18 cellular contexts compared by ENCODE assay signal in the genomic region with DNA sequence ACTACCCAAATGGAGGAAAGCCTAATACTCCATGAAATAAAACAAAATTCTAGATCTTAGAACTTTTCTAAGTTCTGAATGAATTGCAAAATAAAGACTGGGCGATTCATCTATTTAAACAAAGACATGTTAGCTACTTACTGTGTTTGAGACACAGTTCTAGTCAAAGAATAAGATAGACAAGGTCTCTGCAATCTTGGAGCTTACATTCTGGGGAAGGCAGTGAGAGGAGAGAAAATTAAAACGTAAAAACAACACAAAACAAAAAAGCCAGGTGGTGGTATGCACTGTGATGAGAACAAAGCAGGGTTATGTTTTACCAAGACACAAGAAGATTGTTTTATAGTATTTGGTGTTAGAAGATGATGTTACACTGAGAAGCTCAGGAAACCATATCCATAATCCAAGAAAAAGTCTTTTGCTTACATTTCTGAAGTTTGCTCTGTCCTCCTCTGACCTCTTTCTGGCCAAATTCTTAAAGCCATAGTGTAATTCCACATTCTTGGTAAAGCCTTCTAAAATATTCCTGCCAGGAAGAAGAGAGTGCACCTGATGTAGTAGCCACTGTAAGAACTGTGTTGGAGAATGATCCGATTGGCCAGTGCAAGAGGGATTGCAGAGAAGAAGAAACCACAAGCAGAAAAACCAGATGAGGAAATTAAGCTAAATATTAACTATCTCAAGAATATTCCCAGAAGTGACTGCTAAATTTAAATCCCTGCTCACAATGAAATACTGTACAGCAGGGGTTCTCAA.
DNase-seq lines count a peak whose midpoint lies in the region; ATAC-seq, FAIRE-seq and TF ChIP-seq lines count a peak whose summit lies in the region.
"Had no signal": no experiment of that assay in that cellular context is flagged by ENCODE, and none has a peak within 500 bp of the region (broad histone marks: within the 10 kb centered on the region; RNA-seq: fewer than 3 reads in every experiment).

No MANE protein-coding gene starts in this region.

- ATAC-seq in SK-N-SH treated with all-trans-retinoic acid at 6 μM for 48 hours (no peak), left lung (peak; percentile 87)
- no peak for ATAC-seq in activated naive CD8-positive, alpha-beta T cell treated with anti-CD3 and anti-CD28 coated beads, Interleukin-2, amount 50 U/mL, for 24 hours
- ATAC-seq: activated T-helper 17 cell treated with anti-CD3 and anti-CD28 coated beads, Interleukin-2, amount 50 U/mL, for 72 hours; esophagus mucosa; K562 had no signal

- POLR2A ChIA-PET in SK-N-SH (lab: Yijun Ruan, JAX) = no interaction called here

- H3F3A ChIP-seq in SK-N-SH (replicated peaks; ENCODE audit: insufficient read depth) = peaks cover 28% of the 10 kb centered on the region

- TF ChIP-seq POLR2A in GM12891 (IDR thresholded peaks at IDR 0.05; ENCODE audit: low read depth, low read length) = no peak
- no peak for TF ChIP-seq POLR2A in tibial nerve (IDR thresholded peaks at IDR 0.05)

- WGBS in SK-N-SH (ENCODE audit: low lambda C conversion rate) = 83% methylated on average over 3 of the region's 3 CpGs
- WGBS in endodermal cell (ENCODE audit: insufficient coverage in 1 of 2, insufficient read length in 1 of 2), 2 experiments = 84 to 100% methylated on average over 1 to 3 of the region's 3 CpGs
- 71 to 79% methylated on average over 3 of the region's 3 CpGs for WGBS in tibial nerve, 2 donors

- no peaks in the 10 kb centered on the region for H3K9me2 ChIP-seq in SK-N-SH

- peak overlapping the region; percentile 26; the same call in 1 of the 2 replicates for H3K4me2 ChIP-seq in SK-N-SH
- H3K4me2 ChIP-seq: BLaER1 had no signal

- H3K36me3 ChIP-seq in SK-N-SH (replicated peaks in 1 of 2; ENCODE audit: control insufficient read depth in 1 of 2, insufficient read depth in 2 of 2, low read length in 1 of 2) = no peaks in the 10 kb centered on the region
- no peaks in the 10 kb centered on the region for H3K36me3 ChIP-seq in endodermal cell (ENCODE audit: control insufficient read depth, insufficient read depth, low read length)
- H3K36me3 ChIP-seq in left lung = no peaks in the 10 kb centered on the region
- no peaks in the 10 kb centered on the region for H3K36me3 ChIP-seq in tibial nerve
- H3K36me3 ChIP-seq: BLaER1 had no signal

- DNase-seq in SK-N-SH = no peak
- DNase-seq in endodermal cell = no peak
- DNase-seq in left lung = no peak
- DNase-seq in GM12891 (ENCODE audit: insufficient read length, low spot score) = no peak
- no peak for DNase-seq in activated naive CD8-positive, alpha-beta T cell treated with anti-CD3 and anti-CD28 coated beads, Interleukin-2, amount 50 U/mL, for 24 hours
- no peak for DNase-seq in tibial nerve (ENCODE audit: low spot score in 2 of 2)
- DNase-seq in NCI-H2227 treated with DMSO at 0.1 percent for 48 hours (lab: John Stamatoyannopoulos, UW) = no peak
- DNase-seq: 8988T; mesendoderm; NCI-H2081; stimulated activated CD4-positive, alpha-beta T cell treated with anti-CD3 and anti-CD28 coated beads, Interleukin-4, amount 100 ng/mL, for 4 hours had no signal

- H3K27ac Mint-ChIP-seq in endodermal cell = peak overlapping the region; percentile 24
- no peak overlapping the region for H3K27ac Mint-ChIP-seq in activated naive CD8-positive, alpha-beta T cell treated with anti-CD3 and anti-CD28 coated beads, Interleukin-2, amount 50 U/mL, for 24 hours
- H3K27ac Mint-ChIP-seq: activated T-helper 17 cell treated with anti-CD3 and anti-CD28 coated beads, Interleukin-2, amount 50 U/mL, for 72 hours; nephron had no signal

- no peaks in the 10 kb centered on the region for H3K27me3 Mint-ChIP-seq in endodermal cell (ENCODE audit: insufficient read depth)
- H3K27me3 Mint-ChIP-seq in activated naive CD8-positive, alpha-beta T cell treated with anti-CD3 and anti-CD28 coated beads, Interleukin-2, amount 50 U/mL, for 24 hours = peaks cover 5% of the 10 kb centered on the region

- intact Hi-C loops in left lung (cut with DNase I) = no loop called here

- H3K9ac ChIP-seq in SK-N-SH (no peak overlapping the region), endodermal cell (ENCODE audit: extremely low read depth, low read length, poor library complexity, severe bottlenecking) (no peak overlapping the region)
- H3K9ac ChIP-seq: BLaER1 had no signal

- H3K4me3 ChIP-seq in SK-N-SH (ENCODE audit: low read depth in 2 of 2, low read length in 1 of 2) (no peak overlapping the region), endodermal cell (ENCODE audit: low read length) (no peak overlapping the region), left lung (no peak overlapping the region), tibial nerve (no peak overlapping the region)
- H3K4me3 ChIP-seq: BLaER1, K562 had no signal

- TF ChIP-seq RAD21 in SK-N-SH (IDR thresholded peaks at IDR 0.05; ENCODE audit: low read length) = no peak

- H4K20me1 ChIP-seq in SK-N-SH (ENCODE audit: insufficient read depth) = no peaks in the 10 kb centered on the region
- H4K20me1 ChIP-seq: BLaER1 had no signal

- H3K4me1 Mint-ChIP-seq in endodermal cell = peaks cover 5% of the 10 kb centered on the region
- peaks cover 2% of the 10 kb centered on the region for H3K4me1 Mint-ChIP-seq in activated naive CD8-positive, alpha-beta T cell treated with anti-CD3 and anti-CD28 coated beads, Interleukin-2, amount 50 U/mL, for 24 hours
- H3K4me1 Mint-ChIP-seq: nephron had no signal

- no peak overlapping the region for H3K4me3 Mint-ChIP-seq in endodermal cell
- no peak overlapping the region for H3K4me3 Mint-ChIP-seq in activated naive CD8-positive, alpha-beta T cell treated with anti-CD3 and anti-CD28 coated beads, Interleukin-2, amount 50 U/mL, for 24 hours
- H3K4me3 Mint-ChIP-seq: activated T-helper 17 cell treated with anti-CD3 and anti-CD28 coated beads, Interleukin-2, amount 50 U/mL, for 72 hours; nephron had no signal

- H3K9me3 ChIP-seq in SK-N-SH (no peaks in the 10 kb centered on the region), endodermal cell (ENCODE audit: control insufficient read depth, low read length) (no peaks in the 10 kb centered on the region), left lung (peaks cover 0 to 5% of the 10 kb centered on the region in 2 donors), tibial nerve (peaks cover 0 to 3% (median 0%) of the 10 kb centered on the region in 4 donors)
- H3K9me3 ChIP-seq: BLaER1 had no signal

- H3K27me3 ChIP-seq in SK-N-SH (ENCODE audit: insufficient read depth) = no peaks in the 10 kb centered on the region
- no peaks in the 10 kb centered on the region for H3K27me3 ChIP-seq in endodermal cell (ENCODE audit: control insufficient read depth, insufficient read depth, low read length, poor library complexity, severe bottlenecking)
- no peaks in the 10 kb centered on the region for H3K27me3 ChIP-seq in left lung
- no peaks in the 10 kb centered on the region for H3K27me3 ChIP-seq in tibial nerve
- H3K27me3 ChIP-seq: BLaER1 had no signal

- CTCF ChIA-PET in SK-N-SH (lab: Yijun Ruan, JAX) = interaction anchor here (1.1 kb wide), 1 partner anchor 387 kb away, joined by 3 read pairs; no protein-coding TSS in a partner anchor

- H2AFZ ChIP-seq in SK-N-SH (ENCODE audit: low read depth) = peak overlapping the region; percentile 33; the same call in 1 of the 2 replicates

- no peaks in the 10 kb centered on the region for H3K36me3 Mint-ChIP-seq in endodermal cell (ENCODE audit: low read depth)
- no peaks in the 10 kb centered on the region for H3K36me3 Mint-ChIP-seq in activated naive CD8-positive, alpha-beta T cell treated with anti-CD3 and anti-CD28 coated beads, Interleukin-2, amount 50 U/mL, for 24 hours (ENCODE audit: low read depth)

- H3K27ac ChIP-seq in SK-N-SH (ENCODE audit: low read depth in 2 of 2, low read length in 1 of 2) = peak overlapping the region in 1 of 2 experiments; percentile 4; a peak in 1 of 4 replicates
- no peak overlapping the region for H3K27ac ChIP-seq in endodermal cell (ENCODE audit: low read depth, low read length)
- no peak overlapping the region for H3K27ac ChIP-seq in left lung
- no peak overlapping the region for H3K27ac ChIP-seq in tibial nerve
- H3K27ac ChIP-seq: BLaER1 had no signal

- no peak for FAIRE-seq in GM12891 (lab: Jason Lieb, UNC)
- FAIRE-seq: K562, TTC549 had no signal

- TF ChIP-seq CTCF in SK-N-SH (IDR thresholded peaks at IDR 0.05) (no peak), endodermal cell (conservative IDR thresholded peaks at IDR 0.05) (no peak), left lung (IDR thresholded peaks at IDR 0.05) (no peak), tibial nerve (IDR thresholded peaks at IDR 0.05) (no peak)

- H3K4me1 ChIP-seq in SK-N-SH (ENCODE audit: control insufficient read depth in 1 of 2, insufficient read depth in 2 of 2, low read depth in 1 of 2, low read length in 1 of 2) (peaks cover 0 to 22% of the 10 kb centered on the region in 2 experiments; a peak in 1 of 4 replicates), endodermal cell (ENCODE audit: control insufficient read depth, insufficient read depth, low read length) (no peaks in the 10 kb centered on the region), left lung (peaks cover 0 to 9% of the 10 kb centered on the region in 2 donors), tibial nerve (no peaks in the 10 kb centered on the region)
- H3K4me1 ChIP-seq: BLaER1 had no signal

- H3K79me2 ChIP-seq in SK-N-SH (ENCODE audit: insufficient read depth) = no peaks in the 10 kb centered on the region

- no peaks in the 10 kb centered on the region for H3K9me3 Mint-ChIP-seq in endodermal cell
- peaks cover 2% of the 10 kb centered on the region for H3K9me3 Mint-ChIP-seq in activated naive CD8-positive, alpha-beta T cell treated with anti-CD3 and anti-CD28 coated beads, Interleukin-2, amount 50 U/mL, for 24 hours

- TF ChIP-seq EP300 in SK-N-SH (IDR thresholded peaks at IDR 0.05; ENCODE audit: borderline replicate concordance in 1 of 2, low read depth in 1 of 2, low read length in 1 of 2) (no peak), tibial nerve (IDR thresholded peaks at IDR 0.05) (no peak)

TF ChIP-seq in SK-N-SH, 30 proteins besides CTCF, POLR2A, EP300 and RAD21 (continues in another document):
- no peak for TF ChIP-seq JUND (IDR thresholded peaks at IDR 0.05)
- no peak for TF ChIP-seq FOXM1 (IDR thresholded peaks at IDR 0.05; ENCODE audit: low read depth)
- TF ChIP-seq RXRA (IDR thresholded peaks at IDR 0.05; ENCODE audit: borderline replicate concordance, low read depth) = no peak
- TF ChIP-seq RCOR1 (IDR thresholded peaks at IDR 0.05; ENCODE audit: low read length) = no peak

TF ChIP-seq in SK-N-SH treated with all-trans-retinoic acid at 6 μM for 48 hours, 23 proteins besides CTCF, POLR2A, EP300 and RAD21 (continues in another document):
- no peak for TF ChIP-seq CSDC2 (CRISPR knock-in tag; IDR thresholded peaks at IDR 0.05)
- TF ChIP-seq ESRRG (CRISPR knock-in tag; IDR thresholded peaks at IDR 0.05) = no peak
- TF ChIP-seq GLIS3 (CRISPR knock-in tag; IDR thresholded peaks at IDR 0.05) = no peak
- TF ChIP-seq ZNF565 (CRISPR knock-in tag; conservative IDR thresholded peaks at IDR 0.05; ENCODE audit: low read depth) = no peak
- no peak for TF ChIP-seq ZNF8 (CRISPR knock-in tag; IDR thresholded peaks at IDR 0.05)

TF ChIP-seq in GM12891, 5 proteins besides CTCF, POLR2A, EP300 and RAD21:
- TF ChIP-seq POU2F2 (IDR thresholded peaks at IDR 0.05; ENCODE audit: low read depth, low read length) = no peak
- TF ChIP-seq TAF1 (IDR thresholded peaks at IDR 0.05; ENCODE audit: low read depth, low read length) = no peak
- TF ChIP-seq SPI1 (IDR thresholded peaks at IDR 0.05; ENCODE audit: low read depth, low read length) = no peak
- TF ChIP-seq POLR2AphosphoS5 (IDR thresholded peaks at IDR 0.05; ENCODE audit: low read depth, low read length) = no peak
- no peak for TF ChIP-seq PAX5 (IDR thresholded peaks at IDR 0.05; ENCODE audit: insufficient read depth, low read length, severe bottlenecking)
